In genomic region chr3:27533718-27534578, GRCh38 we compare ENCODE assay signal across 8 cellular contexts. TPM values are rescaled to one million over a fixed set of nuclear protein-coding genes. Genes with fewer than 3 reads are reported as not detected.
DNase-seq lines count a peak whose midpoint lies in the region; ATAC-seq, FAIRE-seq and TF ChIP-seq lines count a peak whose summit lies in the region.

No MANE protein-coding gene starts in this region.

- intact Hi-C loops in activated CD4-positive, alpha-beta T cell treated with anti-CD3 and anti-CD28 coated beads, Interleukin-2, amount 10 ng/mL, durations not matched to agents 24 days and 14 days (cut with micrococcal nuclease): loop anchor here (1.0 to 2.0 kb wide), 3 partner anchors 49 to 97 kb away; partner anchors contain the start of gene SLC4A7

- no peaks in the 10 kb centered on the region for H3K9me3 Mint-ChIP-seq in activated CD4-positive, alpha-beta T cell treated with anti-CD3 and anti-CD28 coated beads, Interleukin-2, amount 10 ng/mL, durations not matched to agents 24 days and 14 days
- H3K9me3 Mint-ChIP-seq in type B pancreatic cell: no peaks in the 10 kb centered on the region

- H3K27me3 Mint-ChIP-seq in activated CD4-positive, alpha-beta T cell treated with anti-CD3 and anti-CD28 coated beads, Interleukin-2, amount 10 ng/mL, durations not matched to agents 24 days and 14 days: no peaks in the 10 kb centered on the region
- H3K27me3 Mint-ChIP-seq in type B pancreatic cell: no peaks in the 10 kb centered on the region

- H3K4me3 Mint-ChIP-seq in activated CD4-positive, alpha-beta T cell treated with anti-CD3 and anti-CD28 coated beads, Interleukin-2, amount 10 ng/mL, durations not matched to agents 24 days and 14 days: peak overlapping the region; percentile 61
- no peak overlapping the region for H3K4me3 Mint-ChIP-seq in type B pancreatic cell

- ATAC-seq in GM19324 (IDR thresholded peaks at IDR 0.05; ENCODE audit: low FRiP score, unreplicated experiment) (peak; percentile 65), HG03280 (IDR thresholded peaks at IDR 0.05; ENCODE audit: unreplicated experiment) (no peak)

- H3K27ac Mint-ChIP-seq in activated CD4-positive, alpha-beta T cell treated with anti-CD3 and anti-CD28 coated beads, Interleukin-2, amount 10 ng/mL, durations not matched to agents 24 days and 14 days: peak overlapping the region; percentile 84
- H3K27ac Mint-ChIP-seq in type B pancreatic cell: peak overlapping the region; percentile 7

- H3K4me1 Mint-ChIP-seq in activated CD4-positive, alpha-beta T cell treated with anti-CD3 and anti-CD28 coated beads, Interleukin-2, amount 10 ng/mL, durations not matched to agents 24 days and 14 days: peaks cover 21% of the 10 kb centered on the region
- peaks cover 23% of the 10 kb centered on the region for H3K4me1 Mint-ChIP-seq in type B pancreatic cell (ENCODE audit: unreplicated experiment)

- no peaks in the 10 kb centered on the region for H3K36me3 Mint-ChIP-seq in activated CD4-positive, alpha-beta T cell treated with anti-CD3 and anti-CD28 coated beads, Interleukin-2, amount 10 ng/mL, durations not matched to agents 24 days and 14 days (ENCODE audit: low read depth)
- no peaks in the 10 kb centered on the region for H3K36me3 Mint-ChIP-seq in type B pancreatic cell

- peak; percentile 64 for DNase-seq in Ammon's horn (ENCODE audit: low spot score)
- peak; percentile 83 for DNase-seq in HTR-8/SVneo (ENCODE audit: insufficient read length, low spot score)
- peak; percentile 74 for DNase-seq in activated CD4-positive, alpha-beta T cell treated with anti-CD3 and anti-CD28 coated beads, Interleukin-2, amount 10 ng/mL, durations not matched to agents 24 days and 14 days
- DNase-seq in epidermal melanocyte (ENCODE audit: insufficient read length, low spot score): peak; percentile 53
- peak; percentile 14 for DNase-seq in mucosa of gallbladder (ENCODE audit: low spot score)
- DNase-seq in type B pancreatic cell (ENCODE audit: extremely low spot score, unreplicated experiment): no peak

- FAIRE-seq in HTR-8/SVneo (lab: Jason Lieb, UNC): peak; percentile 54

- TF ChIP-seq CTCF in type B pancreatic cell (conservative IDR thresholded peaks at IDR 0.05): peak; percentile 27

RNA-seq across cellular contexts. Expression of gene SLC4A7, which starts 49.8 kb away (rescaled TPM):
- total RNA-seq in activated CD4-positive, alpha-beta T cell treated with anti-CD3 and anti-CD28 coated beads, Interleukin-2, amount 10 ng/mL, durations not matched to agents 24 days and 14 days: 65.8 and 69.0 TPM in 2 replicates
- total RNA-seq in mucosa of gallbladder (35.1 TPM), type B pancreatic cell (ENCODE audit: low replicate concordance) (31.0 and 51.8 TPM in 2 replicates)
